Comparison of ENCODE assay signal across 28 cellular contexts in the genomic region with DNA sequence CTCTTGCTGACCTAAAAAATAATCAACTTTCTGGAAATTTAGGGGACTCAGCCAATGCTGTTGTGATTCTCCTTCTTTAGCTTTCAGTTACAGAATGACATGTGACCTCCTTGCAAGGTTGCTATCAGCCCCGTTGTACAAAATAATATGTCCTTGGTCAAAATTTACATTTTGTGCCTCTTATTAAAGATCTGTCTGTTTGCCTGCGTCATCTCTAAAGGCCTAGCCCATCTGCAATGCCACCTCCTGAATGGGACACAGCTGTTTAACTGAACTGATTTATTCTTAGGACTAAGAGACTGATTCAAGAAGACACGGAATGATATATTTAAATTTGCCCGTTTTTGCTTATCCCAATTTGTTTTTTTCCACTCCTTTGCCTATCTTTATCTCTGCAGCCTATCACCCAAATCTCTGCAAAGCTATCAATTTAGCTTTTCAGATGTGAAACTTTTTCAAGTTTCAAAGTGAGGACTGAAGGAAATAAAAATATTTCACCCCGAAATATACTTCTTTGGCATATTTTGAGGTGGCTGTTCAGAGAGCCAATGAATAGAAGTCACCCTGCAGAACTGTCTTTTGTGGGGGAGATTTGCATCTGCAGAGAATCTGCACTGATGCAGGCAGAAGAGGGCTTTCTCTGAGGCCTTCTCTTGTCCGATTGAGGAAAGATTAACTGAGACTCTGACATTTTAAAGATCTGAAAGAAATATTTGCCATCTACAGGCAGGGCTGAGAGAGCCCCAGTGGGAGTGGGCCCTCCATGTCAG.
"Had no signal": no experiment of that assay in that cellular context is flagged by ENCODE, and none has a peak within 500 bp of the region (broad histone marks: within the 10 kb centered on the region; RNA-seq: fewer than 3 reads in every experiment).

No MANE protein-coding gene starts in this region.

- DNase-seq: activated CD4-positive, alpha-beta T cell treated with anti-CD3 and anti-CD28 coated beads for 4 hours; activated CD8-positive, alpha-beta memory T cell treated with anti-CD3 and anti-CD28 coated beads for 24 hours; activated effector memory CD4-positive, alpha-beta T cell treated with anti-CD3 and anti-CD28 coated beads, Interleukin-2, amount 50 U/mL, for 16 hours; activated naive CD4-positive, alpha-beta T cell treated with Interleukin-2 at 50 U/mL for 16 hours; activated T-cell treated with anti-CD3 and anti-CD28 coated beads, Interleukin-2, amount 50 U/mL, for 4 hours; amygdala; brain microvascular endothelial cell; cerebellar nuclear complex; Kasumi-1; NCI-H1048; NCI-H1417; NCI-H1694; NCI-H2029 treated with DMSO at 0.1 percent for 48 hours; NCI-H345; NCI-H510A; NCI-H69; NK-92 treated with Interleukin-12 subunit alpha and Interleukin-12 subunit beta, amount 100 ng/mL, for 24 hours; Peyer's patch; Right ventricle myocardium superior; SJCRH30; SK-N-SH; T-helper 1 cell; WERI-Rb-1 had no signal

- H3K27ac Mint-ChIP-seq: activated naive CD8-positive, alpha-beta T cell had no signal

- H3K4me3 Mint-ChIP-seq: activated naive CD8-positive, alpha-beta T cell; activated T-cell treated with anti-CD3 and anti-CD28 coated beads, Interleukin-2, amount 50 U/mL, for 4 hours had no signal

- ATAC-seq: activated CD4-positive, CD25-positive, alpha-beta regulatory T cell treated with anti-CD3 and anti-CD28 coated beads, Interleukin-2, amount 50 U/mL, for 24 hours; activated T-cell treated with anti-CD3 and anti-CD28 coated beads, Interleukin-2, amount 50 U/mL, for 4 hours; K562 had no signal

- H3K36me3 Mint-ChIP-seq: activated naive CD8-positive, alpha-beta T cell had no signal

- H3K27ac ChIP-seq: brain microvascular endothelial cell, cardiac muscle cell, Peyer's patch, RWPE1, SJCRH30, WERI-Rb-1 had no signal

- H3K27me3 Mint-ChIP-seq: activated naive CD8-positive, alpha-beta T cell had no signal
